Comparison of ENCODE assay signal across 1 cellular context in genomic region chr9:15136646-15137045, GRCh38.
A peak's percentile ranks its signal among the peaks of the same experiment; 100 is the strongest.
TF ChIP-seq lines count a peak whose summit lies in the region.

No MANE protein-coding gene starts in this region.

TF ChIP-seq in WTC11, 78 proteins besides CTCF, POLR2A, EP300 and RAD21 (continued from another document):
- TF ChIP-seq ZNF425 (CRISPR knock-in tag; conservative IDR thresholded peaks at IDR 0.05) (no peak), ZBTB21 (CRISPR knock-in tag; IDR thresholded peaks at IDR 0.05; ENCODE audit: borderline replicate concordance) (no peak), NFE2L1 (CRISPR knock-in tag; IDR thresholded peaks at IDR 0.05) (peak; percentile 79)
